ENCODE assay signal across 8 cellular contexts in genomic region chr21:44872266-44872567, GRCh38. TPM values are rescaled to one million over a fixed set of nuclear protein-coding genes. Genes with fewer than 3 reads are reported as not detected.
A peak's percentile ranks its signal among the peaks of the same experiment; 100 is the strongest.
DNase-seq lines count a peak whose midpoint lies in the region; ATAC-seq and TF ChIP-seq lines count a peak whose summit lies in the region.

No MANE protein-coding gene starts in this region.

- CTCF ChIA-PET in CD8-positive, alpha-beta memory T cell (lab: Charles Lee), result interaction anchor here (1.0 to 3.7 kb wide), 5 partner anchors 55 to 362 kb away, joined by 3 to 19 read pairs (median 8); partner anchors contain the start of gene UBE2G2
- CTCF ChIA-PET in PC-3 (lab: Charles Lee), result interaction anchor here (0.6 kb wide), 1 partner anchor 55 kb away, joined by 5 read pairs; no protein-coding TSS in a partner anchor

- H3K9me2 ChIP-seq in PC-3 (replicated peaks; ENCODE audit: low read length), result no peaks in the 10 kb centered on the region

- WGBS in ovary, 3 donors, result 7 to 11% (median 8%) methylated on average over 3 of the region's 3 CpGs

- TF ChIP-seq EP300 in ovary (IDR thresholded peaks at IDR 0.05), result no peak

- H3K27ac ChIP-seq in CD8-positive, alpha-beta memory T cell (ENCODE audit: low read depth, low read length), result peak overlapping the region; percentile 69
- peak overlapping the region; percentile 82 for H3K27ac ChIP-seq in PC-3 (ENCODE audit: low read length)
- H3K27ac ChIP-seq in epithelial cell of prostate, result peak overlapping the region; percentile 81
- no peak overlapping the region for H3K27ac ChIP-seq in ovary

- H3K27me3 ChIP-seq in CD8-positive, alpha-beta memory T cell (ENCODE audit: insufficient read depth, low read length, poor library complexity, severe bottlenecking), result no peaks in the 10 kb centered on the region
- no peaks in the 10 kb centered on the region for H3K27me3 ChIP-seq in PC-3 (ENCODE audit: low read length)
- no peaks in the 10 kb centered on the region for H3K27me3 ChIP-seq in ovary

- ATAC-seq in PC-3 (no peak), HG03378 (IDR thresholded peaks at IDR 0.05; ENCODE audit: unreplicated experiment) (no peak)

- no peaks in the 10 kb centered on the region for H3K9me3 ChIP-seq in CD8-positive, alpha-beta memory T cell (ENCODE audit: low read length)
- H3K9me3 ChIP-seq in PC-3 (ENCODE audit: low read length) (no peaks in the 10 kb centered on the region), ovary (no peaks in the 10 kb centered on the region)

- no peaks in the 10 kb centered on the region for H3K27me3 Mint-ChIP-seq in CD8-positive, alpha-beta memory T cell

- H3K4me2 ChIP-seq in PC-3 (ENCODE audit: low read length), result peak overlapping the region; percentile 95

- intact Hi-C loops in PC-3 (cut with micrococcal nuclease) (loop anchor here (10.0 kb wide), 1 partner anchor 253 kb away; no protein-coding TSS in a partner anchor), ovary (cut with DNase I) (loop anchor here in 2 of 4 donors (2.0 to 10.0 kb wide), 3 partner anchors 53 to 413 kb away; partner anchors contain the start of genes POFUT2 (in 1 of the 2), SLX9 (in 1 of the 2) and SUMO3 (in 1 of the 2))

- TF ChIP-seq POLR2A in ovary (IDR thresholded peaks at IDR 0.05), result no peak

- peak overlapping the region; percentile 67 for H3K4me3 ChIP-seq in CD8-positive, alpha-beta memory T cell (ENCODE audit: low read length)
- peak overlapping the region; percentile 80 for H3K4me3 ChIP-seq in PC-3 (ENCODE audit: low read length)
- peak overlapping the region; percentile 60 for H3K4me3 ChIP-seq in ovary

- peaks cover 40% of the 10 kb centered on the region for H4K20me1 ChIP-seq in PC-3 (ENCODE audit: low read length)

- peaks cover 61% of the 10 kb centered on the region for H3K4me1 ChIP-seq in CD8-positive, alpha-beta memory T cell (ENCODE audit: insufficient read depth, low read length)
- H3K4me1 ChIP-seq in PC-3 (ENCODE audit: insufficient read depth, low read length) (peaks cover 59% of the 10 kb centered on the region), ovary (ENCODE audit: insufficient read depth) (peaks cover 17% of the 10 kb centered on the region)

- H3K36me3 ChIP-seq in CD8-positive, alpha-beta memory T cell (ENCODE audit: insufficient read depth, low read length), result no peaks in the 10 kb centered on the region
- H3K36me3 ChIP-seq in PC-3 (ENCODE audit: low read depth, low read length) (peaks cover 19% of the 10 kb centered on the region), ovary (no peaks in the 10 kb centered on the region)

- peaks cover 69% of the 10 kb centered on the region for H3K79me2 ChIP-seq in PC-3 (ENCODE audit: low read length)

- H3K36me3 Mint-ChIP-seq in CD8-positive, alpha-beta memory T cell, result peaks cover 0 to 28% (median 2%) of the 10 kb centered on the region in 3 donors

- peaks cover 7% of the 10 kb centered on the region for H3F3A ChIP-seq in PC-3 (ENCODE audit: low read length, unreplicated experiment)

- no peak for DNase-seq in CD8-positive, alpha-beta memory T cell
- no peak for DNase-seq in PC-3
- no peak for DNase-seq in epithelial cell of prostate (ENCODE audit: low read depth, low spot score)
- DNase-seq in ovary, result no peak
- DNase-seq in NCI-H2196 treated with DMSO at 0.1 percent for 48 hours (lab: John Stamatoyannopoulos, UW; ENCODE audit: unreplicated experiment), result no peak
- no peak for DNase-seq in GM20000 (ENCODE audit: low spot score)
- no peak for DNase-seq in DMS79 treated with DMSO at 0.1 percent for 48 hours (lab: John Stamatoyannopoulos, UW)

- H3K4me3 Mint-ChIP-seq in CD8-positive, alpha-beta memory T cell, result peak overlapping the region; percentile 86 to 97 (median 94)

- peak overlapping the region; percentile 85 for H3K9ac ChIP-seq in PC-3 (ENCODE audit: low read length)

- H2AFZ ChIP-seq in PC-3 (ENCODE audit: low read length), result no peak overlapping the region

- H3K27ac Mint-ChIP-seq in CD8-positive, alpha-beta memory T cell, result peak overlapping the region; percentile 78 to 98 (median 87)

- BruUV-seq in PC-3 (replicated peaks; lab: Mats Ljungman, UMichigan), result TSS peak; percentile 32

- TF ChIP-seq CTCF in PC-3 (conservative IDR thresholded peaks at IDR 0.05; ENCODE audit: low read depth, low read length) (peak; percentile 41), ovary (IDR thresholded peaks at IDR 0.05) (no peak), GM20000 (IDR thresholded peaks at IDR 0.05; ENCODE audit: extremely low read depth, missing control alignments) (no peak)

- POLR2A ChIA-PET in CD8-positive, alpha-beta memory T cell (lab: Charles Lee), result interaction anchor here (3.6 to 3.8 kb wide), 3 partner anchors 54 to 59 kb away, joined by 21 to 25 read pairs (median 23); partner anchors contain the start of gene SUMO3
- POLR2A ChIA-PET in PC-3 (lab: Charles Lee; ENCODE audit: unreplicated experiment), result no interaction called here

- H3K4me1 Mint-ChIP-seq in CD8-positive, alpha-beta memory T cell, result peaks cover 67 to 79% (median 76%) of the 10 kb centered on the region in 3 donors

- H3K9me3 Mint-ChIP-seq in CD8-positive, alpha-beta memory T cell, result no peaks in the 10 kb centered on the region

RNA-seq across cellular contexts. Expression of gene PTTG1IP, which starts 1.3 kb away (rescaled TPM):
- 10 to 100 TPM; 48.2 to 50.8 TPM for total RNA-seq in CD8-positive, alpha-beta memory T cell
- polyA plus RNA-seq in CD8-positive, alpha-beta memory T cell, result 69.8 TPM
- total RNA-seq in PC-3 (2014; rRNA removed) (330 and 455 TPM in 2 replicates), ovary (100 to 1,000 TPM; 133 to 226 (median 143) TPM)
- polyA plus RNA-seq in ovary, result 100 to 1,000 TPM; 144 to 420 TPM

RNA-seq across cellular contexts. Expression of gene ITGB2, which starts 48.5 kb away (rescaled TPM):
- total RNA-seq in CD8-positive, alpha-beta memory T cell, result 100 to 1,000 TPM; 159 to 165 TPM
- polyA plus RNA-seq in CD8-positive, alpha-beta memory T cell, result 847 TPM
- total RNA-seq in PC-3 (2014; rRNA removed), result 45.1 and 45.7 TPM in 2 replicates
- total RNA-seq in ovary, result 10 to 100 TPM in 6 of 7 donors, 1 to 10 TPM in 1; 9.6 to 58.3 (median 17.6) TPM
- 10 to 100 TPM; 13.0 to 31.1 TPM for polyA plus RNA-seq in ovary

RNA-seq across cellular contexts. Expression of gene SUMO3, which starts 54.4 kb away (rescaled TPM):
- total RNA-seq in CD8-positive, alpha-beta memory T cell, result 10 to 100 TPM; 81.7 to 85.3 TPM
- polyA plus RNA-seq in CD8-positive, alpha-beta memory T cell, result 88.1 TPM
- total RNA-seq in PC-3 (2014; rRNA removed), result 242 and 290 TPM in 2 replicates
- total RNA-seq in ovary, result 100 to 1,000 TPM in 1 of 7 donors, 10 to 100 TPM in 6; 45.3 to 108 (median 74.3) TPM
- 10 to 100 TPM; 63.9 to 97.6 TPM for polyA plus RNA-seq in ovary

Comparison
In these comparisons a context has a peak if more than half of its experiments do, and no peak if none do; other contexts are left out.
1. H3K27ac ChIP-seq: peak in CD8-positive, alpha-beta memory T cell (single experiment), PC-3 (single experiment) and epithelial cell of prostate (single experiment); none in ovary (0 of 2).
2. Peak in every context shown above with its lines, with median percentiles within 50 percentile points of each other: H3K4me3 ChIP-seq.